ENCODE assay signal across 29 cellular contexts in the genomic region with DNA sequence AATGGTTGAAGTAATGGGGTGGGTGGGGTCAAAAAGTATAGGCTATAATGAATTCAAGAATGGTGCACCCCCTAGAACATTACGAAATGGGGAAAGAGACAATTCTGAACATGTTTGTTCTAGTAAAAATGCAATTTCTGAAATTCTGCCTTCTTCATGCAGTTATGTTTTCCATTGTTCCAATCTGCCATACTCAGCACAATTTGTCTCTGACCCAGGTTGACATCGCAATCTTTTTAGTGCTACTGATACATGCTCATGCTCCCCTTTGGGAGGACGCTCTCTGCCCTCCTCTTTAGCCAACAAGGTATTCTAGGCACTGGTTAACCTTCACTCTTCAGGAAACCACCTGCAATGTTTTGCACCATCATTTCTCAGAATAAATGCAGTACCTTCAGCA.
"Had no signal": no experiment of that assay in that cellular context is flagged by ENCODE, and none has a peak within 500 bp of the region (broad histone marks: within the 10 kb centered on the region; RNA-seq: fewer than 3 reads in every experiment).

No MANE protein-coding gene starts in this region.

- H3K36me3 ChIP-seq: stomach, suprapubic skin, thoracic aorta, thyroid gland, tibial artery, tibial nerve, transverse colon, upper lobe of left lung, upper lobe of right lung, uterus, vagina had no signal

- H3K4me3 Mint-ChIP-seq: stimulated activated effector memory CD8-positive, alpha-beta T cell treated with anti-CD3 and anti-CD28 coated beads, Interleukin-12 subunit alpha, Interleukin-12 subunit beta, amount 100 ng/mL, for 72 hours; stimulated activated memory B cell treated with anti-CD40 and anti-IgM and Interleukin-4, amounts not matched to agents 10 μg/mL and 1 μg/mL and 100 μg/mL, for 72 hours; stimulated activated naive B cell treated with anti-CD40 and anti-IgM and Interleukin-4, amounts not matched to agents 10 μg/mL and 1 μg/mL and 100 μg/mL, for 72 hours; stimulated activated naive CD8-positive, alpha-beta T cell treated with anti-CD3 and anti-CD28 coated beads, Interleukin-15, amount 100 ng/mL, for 72 hours; stimulated activated naive CD8-positive, alpha-beta T cell treated with anti-CD3 and anti-CD28 coated beads, Interleukin-15, Interleukin-2, amounts not matched to agents 100 ng/mL and 50 ng/mL, for 24 hours; type B pancreatic cell had no signal

- H3K4me1 ChIP-seq: stomach, suprapubic skin, testis, thyroid gland, tibial artery, tibial nerve, transverse colon, upper lobe of left lung, upper lobe of right lung, uterus, vagina had no signal

- H3K27me3 Mint-ChIP-seq: stimulated activated memory B cell treated with anti-CD40 and anti-IgM and Interleukin-4, amounts not matched to agents 10 μg/mL and 1 μg/mL and 100 μg/mL, for 72 hours; stimulated activated naive B cell treated with anti-CD40 and anti-IgM and Interleukin-4, amounts not matched to agents 10 μg/mL and 1 μg/mL and 100 μg/mL, for 72 hours; stimulated activated naive CD8-positive, alpha-beta T cell treated with anti-CD3 and anti-CD28 coated beads, Interleukin-15, amount 100 ng/mL, for 72 hours; stimulated activated naive CD8-positive, alpha-beta T cell treated with anti-CD3 and anti-CD28 coated beads, Interleukin-15, Interleukin-2, amounts not matched to agents 100 ng/mL and 50 ng/mL, for 24 hours; type B pancreatic cell had no signal

- FAIRE-seq: urothelium cell line had no signal

- DNase-seq: stimulated activated CD4-positive, alpha-beta T cell treated with anti-CD3 and anti-CD28 coated beads, Interleukin-2, amount 100 ng/mL, for 48 hours; stimulated activated CD4-positive, alpha-beta T cell treated with anti-CD3 and anti-CD28 coated beads, Interleukin-4, amount 100 ng/mL, for 1 hour; stimulated activated CD4-positive, alpha-beta T cell treated with anti-CD3 and anti-CD28 coated beads, Interleukin-4, amount 100 ng/mL, for 24 hours; stimulated activated CD4-positive, alpha-beta T cell treated with anti-CD3 and anti-CD28 coated beads, Interleukin-4, amount 100 ng/mL, for 4 hours; stimulated activated CD8-positive, alpha-beta memory T cell treated with anti-CD3 and anti-CD28 coated beads, Interleukin-4, amount 100 ng/mL, for 48 hours; stimulated activated naive B cell treated with anti-CD40 and anti-IgM and Interleukin-4, amounts not matched to agents 10 μg/mL and 1 μg/mL and 100 μg/mL, for 72 hours; stimulated activated naive CD4-positive, alpha-beta T cell; stimulated activated naive CD4-positive, alpha-beta T cell treated with Interleukin-2 at 50 U/mL for 16 hours; stimulated activated naive CD8-positive, alpha-beta T cell treated with anti-CD3 and anti-CD28 coated beads, Interleukin-15, amount 100 ng/mL, for 72 hours; stimulated activated naive CD8-positive, alpha-beta T cell treated with anti-CD3 and anti-CD28 coated beads, Interleukin-15, Interleukin-2, amounts not matched to agents 100 U/mL and 50 U/mL, for 24 hours; stomach; substantia nigra; testis; thyroid gland; tibial artery; transverse colon; trophoblast cell; upper lobe of left lung; upper lobe of right lung; uterus had no signal

- ATAC-seq: stimulated activated effector memory CD8-positive, alpha-beta T cell treated with anti-CD3 and anti-CD28 coated beads, Interleukin-12 subunit alpha, Interleukin-12 subunit beta, amount 100 ng/mL, for 72 hours; stimulated activated memory B cell treated with anti-CD40 and anti-IgM and Interleukin-4, amounts not matched to agents 10 μg/mL and 1 μg/mL and 100 μg/mL, for 72 hours; stimulated activated naive B cell treated with anti-CD40 and anti-IgM and Interleukin-4, amounts not matched to agents 10 μg/mL and 1 μg/mL and 100 μg/mL, for 72 hours; stimulated activated naive CD8-positive, alpha-beta T cell treated with anti-CD3 and anti-CD28 coated beads, Interleukin-15, amount 100 ng/mL, for 72 hours; stimulated activated naive CD8-positive, alpha-beta T cell treated with anti-CD3 and anti-CD28 coated beads, Interleukin-15, Interleukin-2, amounts not matched to agents 100 U/mL and 50 U/mL, for 24 hours; upper lobe of right lung had no signal

- H3K4me3 ChIP-seq: stomach, suprapubic skin, testis, thoracic aorta, thyroid gland, tibial artery, tibial nerve, transverse colon, upper lobe of left lung, upper lobe of right lung, uterus, vagina had no signal

- H3K4me1 Mint-ChIP-seq: stimulated activated effector memory CD8-positive, alpha-beta T cell treated with anti-CD3 and anti-CD28 coated beads, Interleukin-12 subunit alpha, Interleukin-12 subunit beta, amount 100 ng/mL, for 72 hours; stimulated activated memory B cell treated with anti-CD40 and anti-IgM and Interleukin-4, amounts not matched to agents 10 μg/mL and 1 μg/mL and 100 μg/mL, for 72 hours; stimulated activated naive B cell treated with anti-CD40 and anti-IgM and Interleukin-4, amounts not matched to agents 10 μg/mL and 1 μg/mL and 100 μg/mL, for 72 hours; stimulated activated naive CD8-positive, alpha-beta T cell treated with anti-CD3 and anti-CD28 coated beads, Interleukin-15, amount 100 ng/mL, for 72 hours had no signal

- H3K27ac ChIP-seq: stomach, suprapubic skin, testis, thoracic aorta, thyroid gland, tibial artery, tibial nerve, transverse colon, upper lobe of left lung, upper lobe of right lung, uterus, vagina had no signal

- H3K36me3 Mint-ChIP-seq: stimulated activated effector memory CD8-positive, alpha-beta T cell treated with anti-CD3 and anti-CD28 coated beads, Interleukin-12 subunit alpha, Interleukin-12 subunit beta, amount 100 ng/mL, for 72 hours; stimulated activated memory B cell treated with anti-CD40 and anti-IgM and Interleukin-4, amounts not matched to agents 10 μg/mL and 1 μg/mL and 100 μg/mL, for 72 hours; stimulated activated naive B cell treated with anti-CD40 and anti-IgM and Interleukin-4, amounts not matched to agents 10 μg/mL and 1 μg/mL and 100 μg/mL, for 72 hours; type B pancreatic cell had no signal

- H3K27me3 ChIP-seq: stomach, suprapubic skin, testis, thyroid gland, tibial artery, tibial nerve, transverse colon, upper lobe of left lung, upper lobe of right lung, vagina had no signal

- H3K9me3 Mint-ChIP-seq: type B pancreatic cell had no signal

- H3K27ac Mint-ChIP-seq: stimulated activated effector memory CD8-positive, alpha-beta T cell treated with anti-CD3 and anti-CD28 coated beads, Interleukin-12 subunit alpha, Interleukin-12 subunit beta, amount 100 ng/mL, for 72 hours; stimulated activated memory B cell treated with anti-CD40 and anti-IgM and Interleukin-4, amounts not matched to agents 10 μg/mL and 1 μg/mL and 100 μg/mL, for 72 hours; stimulated activated naive B cell treated with anti-CD40 and anti-IgM and Interleukin-4, amounts not matched to agents 10 μg/mL and 1 μg/mL and 100 μg/mL, for 72 hours; stimulated activated naive CD8-positive, alpha-beta T cell treated with anti-CD3 and anti-CD28 coated beads, Interleukin-15, amount 100 ng/mL, for 72 hours; stimulated activated naive CD8-positive, alpha-beta T cell treated with anti-CD3 and anti-CD28 coated beads, Interleukin-15, Interleukin-2, amounts not matched to agents 100 ng/mL and 50 ng/mL, for 24 hours; type B pancreatic cell had no signal

- H3K9me3 ChIP-seq: stomach, suprapubic skin, testis, thoracic aorta, thyroid gland, tibial artery, tibial nerve, transverse colon, upper lobe of left lung, upper lobe of right lung, uterus, vagina had no signal
